In the genomic region with DNA sequence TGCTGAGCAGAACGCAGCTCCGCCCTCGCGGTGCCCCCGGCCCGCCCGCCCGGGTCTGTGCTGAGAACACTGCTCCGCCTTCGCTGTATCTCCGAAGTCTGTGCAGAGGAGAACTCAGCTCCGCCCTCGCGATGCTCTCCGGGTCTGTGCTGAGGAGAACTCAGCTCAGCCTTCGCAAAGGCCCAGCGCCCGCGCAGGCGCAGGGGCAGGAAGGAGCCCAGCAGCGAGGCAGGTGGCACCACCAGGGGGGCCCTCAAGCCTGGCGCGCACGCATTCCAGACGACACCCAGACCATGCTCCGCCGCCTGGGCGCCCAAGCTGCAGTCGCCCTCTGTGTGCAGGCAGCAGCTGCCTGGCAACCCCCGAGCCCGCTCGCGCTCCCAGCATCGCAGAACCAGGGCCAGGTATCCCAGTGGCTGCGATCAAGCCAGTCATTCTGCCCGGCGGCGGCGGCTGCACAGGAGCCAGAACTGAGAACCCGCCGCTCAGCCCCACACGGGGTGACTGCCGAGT, we compare ENCODE assay signal across 1 cellular context.
TF ChIP-seq lines count a peak whose summit lies in the region.

No MANE protein-coding gene starts in this region.

TF ChIP-seq in A549, 52 proteins besides CTCF, POLR2A, EP300 and RAD21 (continued from another document):
- TF ChIP-seq, protein P1, sequence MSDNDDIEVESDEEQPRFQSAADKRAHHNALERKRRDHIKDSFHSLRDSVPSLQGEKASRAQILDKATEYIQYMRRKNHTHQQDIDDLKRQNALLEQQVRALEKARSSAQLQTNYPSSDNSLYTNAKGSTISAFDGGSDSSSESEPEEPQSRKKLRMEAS (IDR thresholded peaks at IDR 0.05), result peak; percentile 81
- TF ChIP-seq, protein P2, sequence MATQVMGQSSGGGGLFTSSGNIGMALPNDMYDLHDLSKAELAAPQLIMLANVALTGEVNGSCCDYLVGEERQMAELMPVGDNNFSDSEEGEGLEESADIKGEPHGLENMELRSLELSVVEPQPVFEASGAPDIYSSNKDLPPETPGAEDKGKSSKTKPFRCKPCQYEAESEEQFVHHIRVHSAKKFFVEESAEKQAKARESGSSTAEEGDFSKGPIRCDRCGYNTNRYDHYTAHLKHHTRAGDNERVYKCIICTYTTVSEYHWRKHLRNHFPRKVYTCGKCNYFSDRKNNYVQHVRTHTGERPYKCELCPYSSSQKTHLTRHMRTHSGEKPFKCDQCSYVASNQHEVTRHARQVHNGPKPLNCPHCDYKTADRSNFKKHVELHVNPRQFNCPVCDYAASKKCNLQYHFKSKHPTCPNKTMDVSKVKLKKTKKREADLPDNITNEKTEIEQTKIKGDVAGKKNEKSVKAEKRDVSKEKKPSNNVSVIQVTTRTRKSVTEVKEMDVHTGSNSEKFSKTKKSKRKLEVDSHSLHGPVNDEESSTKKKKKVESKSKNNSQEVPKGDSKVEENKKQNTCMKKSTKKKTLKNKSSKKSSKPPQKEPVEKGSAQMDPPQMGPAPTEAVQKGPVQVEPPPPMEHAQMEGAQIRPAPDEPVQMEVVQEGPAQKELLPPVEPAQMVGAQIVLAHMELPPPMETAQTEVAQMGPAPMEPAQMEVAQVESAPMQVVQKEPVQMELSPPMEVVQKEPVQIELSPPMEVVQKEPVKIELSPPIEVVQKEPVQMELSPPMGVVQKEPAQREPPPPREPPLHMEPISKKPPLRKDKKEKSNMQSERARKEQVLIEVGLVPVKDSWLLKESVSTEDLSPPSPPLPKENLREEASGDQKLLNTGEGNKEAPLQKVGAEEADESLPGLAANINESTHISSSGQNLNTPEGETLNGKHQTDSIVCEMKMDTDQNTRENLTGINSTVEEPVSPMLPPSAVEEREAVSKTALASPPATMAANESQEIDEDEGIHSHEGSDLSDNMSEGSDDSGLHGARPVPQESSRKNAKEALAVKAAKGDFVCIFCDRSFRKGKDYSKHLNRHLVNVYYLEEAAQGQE (IDR thresholded peaks at IDR 0.05), result peak; percentile 45; the same call in 1 of the 2 replicates
- TF ChIP-seq RNF2 (IDR thresholded peaks at IDR 0.05; ENCODE audit: borderline replicate concordance, low read depth) (peak; percentile 33; the same call in 1 of the 2 replicates), CHD2 (IDR thresholded peaks at IDR 0.05; ENCODE audit: low read length, partially characterized antibody) (peak; percentile 52)
